13 cellular contexts compared by ENCODE assay signal in the genomic region with DNA sequence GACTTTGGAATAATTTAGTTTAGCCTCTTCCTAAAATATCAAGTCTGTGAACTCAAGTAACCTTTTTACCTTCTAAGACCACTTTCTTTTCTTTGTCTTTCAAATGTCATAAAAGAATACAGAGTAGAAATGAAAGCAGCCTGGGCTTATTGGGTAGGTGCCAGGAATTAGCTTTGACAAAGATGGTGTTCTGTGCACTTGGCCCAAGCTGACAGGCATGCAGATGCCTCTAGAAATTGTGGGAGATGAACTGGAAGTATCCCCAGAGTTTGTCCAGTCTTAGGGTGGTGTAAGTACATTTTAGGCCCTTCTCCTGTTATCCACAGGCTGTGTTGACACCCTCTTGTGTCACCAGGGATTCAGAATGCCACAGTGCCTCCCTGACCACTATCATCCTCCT.
DNase-seq lines count a peak whose midpoint lies in the region; ATAC-seq and TF ChIP-seq lines count a peak whose summit lies in the region.
"Had no signal": no experiment of that assay in that cellular context is flagged by ENCODE, and none has a peak within 500 bp of the region (broad histone marks: within the 10 kb centered on the region; RNA-seq: fewer than 3 reads in every experiment).

No MANE protein-coding gene starts in this region.

- peak overlapping the region; percentile 90 for H3K27ac ChIP-seq in smooth muscle cell (ENCODE audit: low read depth)
- H3K27ac ChIP-seq: cardiac muscle cell had no signal

- peak; percentile 56 for ATAC-seq in left ventricle myocardium superior
- ATAC-seq in HG03442 (IDR thresholded peaks at IDR 0.05; ENCODE audit: unreplicated experiment): no peak
- ATAC-seq: activated CD8-positive, alpha-beta T cell treated with anti-CD3 and anti-CD28 coated beads for 36 hours had no signal

- intact Hi-C loops in left ventricle myocardium superior (cut with micrococcal nuclease): no loop called here

- H3K9me3 ChIP-seq in adipocyte (ENCODE audit: control insufficient read depth, low read length): no peaks in the 10 kb centered on the region
- H3K9me3 ChIP-seq in smooth muscle cell (replicated peaks; ENCODE audit: low read depth): no peaks in the 10 kb centered on the region

- H4K20me1 ChIP-seq in smooth muscle cell (ENCODE audit: low read depth): no peaks in the 10 kb centered on the region

- no peak overlapping the region for H2AFZ ChIP-seq in smooth muscle cell (ENCODE audit: low read depth)

- H3K4me3 ChIP-seq in adipocyte (ENCODE audit: low read length) (no peak overlapping the region), smooth muscle cell (no peak overlapping the region)
- H3K4me3 ChIP-seq: cardiac muscle cell had no signal

- peak; percentile 20 for DNase-seq in NCI-H1694 treated with DMSO at 0.1 percent for 48 hours (lab: John Stamatoyannopoulos, UW)
- DNase-seq in adipocyte (ENCODE audit: low read depth): peak; percentile 10
- no peak for DNase-seq in left ventricle myocardium superior
- no peak for DNase-seq in smooth muscle cell (lab: John Stamatoyannopoulos, UW; ENCODE audit: unreplicated experiment)
- DNase-seq in A172 (ENCODE audit: low spot score): no peak
- no peak for DNase-seq in AG08396 (ENCODE audit: low spot score)
- no peak for DNase-seq in NCI-H1048 (lab: John Stamatoyannopoulos, UW)
- DNase-seq: activated CD8-positive, alpha-beta T cell treated with anti-CD3 and anti-CD28 coated beads for 36 hours; GDM1; occipital lobe; stimulated activated CD8-positive, alpha-beta memory T cell treated with anti-CD3 and anti-CD28 coated beads, Interleukin-4, amount 100 ng/mL, for 48 hours had no signal

- H3K9ac ChIP-seq in adipocyte (ENCODE audit: low read length) (no peak overlapping the region), smooth muscle cell (ENCODE audit: low read depth) (no peak overlapping the region)

- peaks cover 6% of the 10 kb centered on the region for H3F3A ChIP-seq in smooth muscle cell (ENCODE audit: low read depth)

- H3K27me3 ChIP-seq in adipocyte (replicated peaks; ENCODE audit: control insufficient read depth, insufficient read depth, low read length) (no peaks in the 10 kb centered on the region), smooth muscle cell (ENCODE audit: low read depth) (no peaks in the 10 kb centered on the region)

- H3K36me3 ChIP-seq in adipocyte (ENCODE audit: control insufficient read depth, insufficient read depth, low read length, severe bottlenecking): no peaks in the 10 kb centered on the region
- no peaks in the 10 kb centered on the region for H3K36me3 ChIP-seq in smooth muscle cell (ENCODE audit: low read depth)
- H3K36me3 ChIP-seq: cardiac muscle cell had no signal

- no peaks in the 10 kb centered on the region for H3K79me2 ChIP-seq in smooth muscle cell (ENCODE audit: low read depth)

- H3K4me1 ChIP-seq in adipocyte (ENCODE audit: control insufficient read depth, insufficient read depth, low read length): peaks cover 28% of the 10 kb centered on the region
- H3K4me1 ChIP-seq in smooth muscle cell (ENCODE audit: low read depth): peaks cover 6% of the 10 kb centered on the region

- peak overlapping the region; percentile 64 for H3K4me2 ChIP-seq in smooth muscle cell

- TF ChIP-seq CTCF in smooth muscle cell (IDR thresholded peaks at IDR 0.05; ENCODE audit: borderline replicate concordance, insufficient read depth, poor library complexity, severe bottlenecking): no peak

Comparison
In these comparisons a context has a peak if more than half of its experiments do, and no peak if none do; other contexts are left out.
1. DNase-seq: peak in NCI-H1694 treated with DMSO at 0.1 percent for 48 hours (single experiment) and adipocyte (single experiment); none in left ventricle myocardium superior (single experiment), smooth muscle cell (single experiment), A172 (single experiment), AG08396 (single experiment) and NCI-H1048 (single experiment).